1 cellular context compared by ENCODE assay signal in the genomic region with DNA sequence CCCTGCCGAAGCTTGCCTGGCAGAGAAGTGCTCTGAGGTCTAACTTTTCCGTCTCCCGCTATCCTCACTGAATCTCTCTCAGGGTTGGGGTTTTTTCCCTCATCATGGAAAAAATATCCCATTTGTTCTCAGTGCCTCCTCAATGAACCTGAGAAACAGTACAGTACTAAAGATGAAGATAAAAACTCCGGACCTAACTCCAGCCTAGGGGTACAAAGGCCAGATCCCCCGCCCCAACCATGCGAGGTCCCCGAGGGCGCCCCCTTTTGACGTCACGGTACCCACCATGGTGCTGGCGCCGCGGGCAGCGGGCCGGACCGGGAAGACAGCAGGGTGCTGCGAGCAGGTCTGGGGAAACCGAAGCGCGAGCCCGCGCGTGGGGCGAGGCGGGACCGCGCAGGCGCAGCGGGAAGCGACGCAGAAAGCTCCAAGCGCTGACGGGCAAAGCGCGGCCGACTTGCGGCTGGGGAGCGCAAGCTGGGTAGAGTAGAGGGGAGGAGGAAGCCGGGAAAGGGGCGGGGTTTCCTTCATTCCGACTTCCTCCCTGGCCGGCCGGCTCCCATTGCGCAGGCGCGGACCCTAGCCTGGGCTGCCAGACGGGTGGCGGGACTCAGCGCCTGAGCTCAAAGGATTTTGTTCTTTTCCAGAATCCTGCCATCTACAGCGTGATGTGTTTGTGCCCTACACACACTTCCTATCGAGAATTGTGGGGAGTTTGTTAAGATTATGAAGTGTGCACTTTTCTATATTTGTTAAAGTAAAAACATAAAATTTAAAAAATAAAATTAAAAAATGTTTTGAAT.
TF ChIP-seq lines count a peak whose summit lies in the region.

A gene (minus strand): TSS at position 497 of the 803 bp plus-strand sequence. CDS start 209 bp downstream, at position 288.

TF ChIP-seq in HEK293, 187 proteins besides CTCF, POLR2A, EP300 and RAD21 (continued from another document and continues in another):
- TF ChIP-seq ZNF530 (tag by site-specific recombination; IDR thresholded peaks at IDR 0.05; ENCODE audit: low read depth) (no peak), ZFHX2 (tag by site-specific recombination; conservative IDR thresholded peaks at IDR 0.05) (no peak; the same call in 1 of the 2 replicates), EGR2 (tag by site-specific recombination; IDR thresholded peaks at IDR 0.05; ENCODE audit: low read depth) (no peak), ZNF433 (tag by site-specific recombination; IDR thresholded peaks at IDR 0.05; ENCODE audit: low read depth) (no peak), HOXD13 (CRISPR knock-in tag; IDR thresholded peaks at IDR 0.05; ENCODE audit: borderline replicate concordance) (no peak), ZBTB7A (tag by site-specific recombination; IDR thresholded peaks at IDR 0.05; ENCODE audit: low read depth) (0 out of 2 replicates have a peak, but pooled peaks have one; percentile 23), TCF7L2 (IDR thresholded peaks at IDR 0.05; ENCODE audit: borderline replicate concordance, low read depth, low read length) (no peak), ZNF529 (tag by site-specific recombination; IDR thresholded peaks at IDR 0.05; ENCODE audit: insufficient replicate concordance) (no peak), ZNF596 (tag by site-specific recombination; IDR thresholded peaks at IDR 0.05) (no peak), ZNF777 (tag by site-specific recombination; IDR thresholded peaks at IDR 0.05; ENCODE audit: borderline replicate concordance) (no peak), ZFP69B (tag by site-specific recombination; IDR thresholded peaks at IDR 0.05) (0 out of 2 replicates have a peak, but pooled peaks have one; percentile 36), ZNF514 (tag by site-specific recombination; IDR thresholded peaks at IDR 0.05) (no peak), ZNF292 (tag by site-specific recombination; IDR thresholded peaks at IDR 0.05; ENCODE audit: borderline replicate concordance, low read depth) (no peak), ZNF501 (tag by site-specific recombination; IDR thresholded peaks at IDR 0.05) (peak; percentile 89; the same call in 1 of the 2 replicates), ZNF121 (tag by site-specific recombination; IDR thresholded peaks at IDR 0.05) (no peak), ZNF561 (tag by site-specific recombination; IDR thresholded peaks at IDR 0.05; ENCODE audit: borderline replicate concordance) (peak; percentile 78), ZBTB48 (tag by site-specific recombination; IDR thresholded peaks at IDR 0.05) (peak; percentile 33; the same call in 1 of the 2 replicates), HOXA7 (CRISPR knock-in tag; IDR thresholded peaks at IDR 0.05; ENCODE audit: borderline replicate concordance) (no peak), OVOL3 (tag by site-specific recombination; IDR thresholded peaks at IDR 0.05) (no peak), ZNF335 (tag by site-specific recombination; conservative IDR thresholded peaks at IDR 0.05) (peak; percentile 99), WT1 (tag by site-specific recombination; IDR thresholded peaks at IDR 0.05) (peak; percentile 45; the same call in 1 of the 2 replicates), IKZF3 (tag by site-specific recombination; IDR thresholded peaks at IDR 0.05) (0 out of 2 replicates have a peak, but pooled peaks have one; percentile 2), ZBTB8A (tag by site-specific recombination; IDR thresholded peaks at IDR 0.05) (peak; percentile 34; the same call in 1 of the 2 replicates), ZNF521 (tag by site-specific recombination; IDR thresholded peaks at IDR 0.05) (no peak), ZNF629 (tag by site-specific recombination; IDR thresholded peaks at IDR 0.05) (peak; percentile 96), ZNF391 (tag by site-specific recombination; IDR thresholded peaks at IDR 0.05; ENCODE audit: borderline replicate concordance, low read depth) (0 out of 2 replicates have a peak, but pooled peaks have one; percentile 47), ZNF571 (tag by site-specific recombination; IDR thresholded peaks at IDR 0.05) (no peak), ZNF169 (tag by site-specific recombination; IDR thresholded peaks at IDR 0.05) (no peak), ZNF366 (tag by site-specific recombination; conservative IDR thresholded peaks at IDR 0.05) (peak; percentile 70), ZSCAN30 (tag by site-specific recombination; IDR thresholded peaks at IDR 0.05) (no peak), ZNF214 (tag by site-specific recombination; IDR thresholded peaks at IDR 0.05; ENCODE audit: borderline replicate concordance) (no peak), SP7 (tag by site-specific recombination; IDR thresholded peaks at IDR 0.05) (peak; percentile 77), BCL11B (tag by site-specific recombination; IDR thresholded peaks at IDR 0.05; ENCODE audit: low read depth) (no peak), ZNF133 (tag by site-specific recombination; IDR thresholded peaks at IDR 0.05) (no peak), ZNF37A (tag by site-specific recombination; IDR thresholded peaks at IDR 0.05) (no peak), ZNF664 (tag by site-specific recombination; IDR thresholded peaks at IDR 0.05) (no peak)
- TF ChIP-seq, protein P1, sequence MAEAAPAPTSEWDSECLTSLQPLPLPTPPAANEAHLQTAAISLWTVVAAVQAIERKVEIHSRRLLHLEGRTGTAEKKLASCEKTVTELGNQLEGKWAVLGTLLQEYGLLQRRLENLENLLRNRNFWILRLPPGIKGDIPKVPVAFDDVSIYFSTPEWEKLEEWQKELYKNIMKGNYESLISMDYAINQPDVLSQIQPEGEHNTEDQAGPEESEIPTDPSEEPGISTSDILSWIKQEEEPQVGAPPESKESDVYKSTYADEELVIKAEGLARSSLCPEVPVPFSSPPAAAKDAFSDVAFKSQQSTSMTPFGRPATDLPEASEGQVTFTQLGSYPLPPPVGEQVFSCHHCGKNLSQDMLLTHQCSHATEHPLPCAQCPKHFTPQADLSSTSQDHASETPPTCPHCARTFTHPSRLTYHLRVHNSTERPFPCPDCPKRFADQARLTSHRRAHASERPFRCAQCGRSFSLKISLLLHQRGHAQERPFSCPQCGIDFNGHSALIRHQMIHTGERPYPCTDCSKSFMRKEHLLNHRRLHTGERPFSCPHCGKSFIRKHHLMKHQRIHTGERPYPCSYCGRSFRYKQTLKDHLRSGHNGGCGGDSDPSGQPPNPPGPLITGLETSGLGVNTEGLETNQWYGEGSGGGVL (tag by site-specific recombination; IDR thresholded peaks at IDR 0.05) = no peak
- TF ChIP-seq, protein P2, sequence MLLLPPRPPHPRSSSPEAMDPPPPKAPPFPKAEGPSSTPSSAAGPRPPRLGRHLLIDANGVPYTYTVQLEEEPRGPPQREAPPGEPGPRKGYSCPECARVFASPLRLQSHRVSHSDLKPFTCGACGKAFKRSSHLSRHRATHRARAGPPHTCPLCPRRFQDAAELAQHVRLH (tag by site-specific recombination; IDR thresholded peaks at IDR 0.05) = peak; percentile 73; the same call in 1 of the 2 replicates
- TF ChIP-seq, protein P3, sequence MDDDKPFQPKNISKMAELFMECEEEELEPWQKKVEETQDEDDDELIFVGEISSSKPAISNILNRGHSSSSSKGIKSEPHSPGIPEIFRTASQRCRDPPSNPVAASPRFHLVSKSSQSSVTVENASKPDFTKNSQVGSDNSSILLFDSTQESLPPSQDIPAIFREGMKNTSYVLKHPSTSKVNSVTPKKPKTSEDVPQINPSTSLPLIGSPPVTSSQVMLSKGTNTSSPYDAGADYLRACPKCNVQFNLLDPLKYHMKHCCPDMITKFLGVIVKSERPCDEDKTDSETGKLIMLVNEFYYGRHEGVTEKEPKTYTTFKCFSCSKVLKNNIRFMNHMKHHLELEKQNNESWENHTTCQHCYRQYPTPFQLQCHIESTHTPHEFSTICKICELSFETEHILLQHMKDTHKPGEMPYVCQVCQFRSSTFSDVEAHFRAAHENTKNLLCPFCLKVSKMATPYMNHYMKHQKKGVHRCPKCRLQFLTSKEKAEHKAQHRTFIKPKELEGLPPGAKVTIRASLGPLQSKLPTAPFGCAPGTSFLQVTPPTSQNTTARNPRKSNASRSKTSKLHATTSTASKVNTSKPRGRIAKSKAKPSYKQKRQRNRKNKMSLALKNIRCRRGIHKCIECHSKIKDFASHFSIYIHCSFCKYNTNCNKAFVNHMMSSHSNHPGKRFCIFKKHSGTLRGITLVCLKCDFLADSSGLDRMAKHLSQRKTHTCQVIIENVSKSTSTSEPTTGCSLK (tag by site-specific recombination; IDR thresholded peaks at IDR 0.05) = no peak
- TF ChIP-seq, protein P4, sequence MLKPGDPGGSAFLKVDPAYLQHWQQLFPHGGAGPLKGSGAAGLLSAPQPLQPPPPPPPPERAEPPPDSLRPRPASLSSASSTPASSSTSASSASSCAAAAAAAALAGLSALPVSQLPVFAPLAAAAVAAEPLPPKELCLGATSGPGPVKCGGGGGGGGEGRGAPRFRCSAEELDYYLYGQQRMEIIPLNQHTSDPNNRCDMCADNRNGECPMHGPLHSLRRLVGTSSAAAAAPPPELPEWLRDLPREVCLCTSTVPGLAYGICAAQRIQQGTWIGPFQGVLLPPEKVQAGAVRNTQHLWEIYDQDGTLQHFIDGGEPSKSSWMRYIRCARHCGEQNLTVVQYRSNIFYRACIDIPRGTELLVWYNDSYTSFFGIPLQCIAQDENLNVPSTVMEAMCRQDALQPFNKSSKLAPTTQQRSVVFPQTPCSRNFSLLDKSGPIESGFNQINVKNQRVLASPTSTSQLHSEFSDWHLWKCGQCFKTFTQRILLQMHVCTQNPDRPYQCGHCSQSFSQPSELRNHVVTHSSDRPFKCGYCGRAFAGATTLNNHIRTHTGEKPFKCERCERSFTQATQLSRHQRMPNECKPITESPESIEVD (tag by site-specific recombination; IDR thresholded peaks at IDR 0.05) = no peak
- TF ChIP-seq, protein P5, sequence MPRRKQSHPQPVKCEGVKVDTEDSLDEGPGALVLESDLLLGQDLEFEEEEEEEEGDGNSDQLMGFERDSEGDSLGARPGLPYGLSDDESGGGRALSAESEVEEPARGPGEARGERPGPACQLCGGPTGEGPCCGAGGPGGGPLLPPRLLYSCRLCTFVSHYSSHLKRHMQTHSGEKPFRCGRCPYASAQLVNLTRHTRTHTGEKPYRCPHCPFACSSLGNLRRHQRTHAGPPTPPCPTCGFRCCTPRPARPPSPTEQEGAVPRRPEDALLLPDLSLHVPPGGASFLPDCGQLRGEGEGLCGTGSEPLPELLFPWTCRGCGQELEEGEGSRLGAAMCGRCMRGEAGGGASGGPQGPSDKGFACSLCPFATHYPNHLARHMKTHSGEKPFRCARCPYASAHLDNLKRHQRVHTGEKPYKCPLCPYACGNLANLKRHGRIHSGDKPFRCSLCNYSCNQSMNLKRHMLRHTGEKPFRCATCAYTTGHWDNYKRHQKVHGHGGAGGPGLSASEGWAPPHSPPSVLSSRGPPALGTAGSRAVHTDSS (tag by site-specific recombination; IDR thresholded peaks at IDR 0.05) = no peak
- TF ChIP-seq, protein P6, sequence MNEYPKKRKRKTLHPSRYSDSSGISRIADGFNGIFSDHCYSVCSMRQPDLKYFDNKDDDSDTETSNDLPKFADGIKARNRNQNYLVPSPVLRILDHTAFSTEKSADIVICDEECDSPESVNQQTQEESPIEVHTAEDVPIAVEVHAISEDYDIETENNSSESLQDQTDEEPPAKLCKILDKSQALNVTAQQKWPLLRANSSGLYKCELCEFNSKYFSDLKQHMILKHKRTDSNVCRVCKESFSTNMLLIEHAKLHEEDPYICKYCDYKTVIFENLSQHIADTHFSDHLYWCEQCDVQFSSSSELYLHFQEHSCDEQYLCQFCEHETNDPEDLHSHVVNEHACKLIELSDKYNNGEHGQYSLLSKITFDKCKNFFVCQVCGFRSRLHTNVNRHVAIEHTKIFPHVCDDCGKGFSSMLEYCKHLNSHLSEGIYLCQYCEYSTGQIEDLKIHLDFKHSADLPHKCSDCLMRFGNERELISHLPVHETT (tag by site-specific recombination; IDR thresholded peaks at IDR 0.05) = 0 out of 2 replicates have a peak, but pooled peaks have one; percentile 27
- TF ChIP-seq, protein P7, sequence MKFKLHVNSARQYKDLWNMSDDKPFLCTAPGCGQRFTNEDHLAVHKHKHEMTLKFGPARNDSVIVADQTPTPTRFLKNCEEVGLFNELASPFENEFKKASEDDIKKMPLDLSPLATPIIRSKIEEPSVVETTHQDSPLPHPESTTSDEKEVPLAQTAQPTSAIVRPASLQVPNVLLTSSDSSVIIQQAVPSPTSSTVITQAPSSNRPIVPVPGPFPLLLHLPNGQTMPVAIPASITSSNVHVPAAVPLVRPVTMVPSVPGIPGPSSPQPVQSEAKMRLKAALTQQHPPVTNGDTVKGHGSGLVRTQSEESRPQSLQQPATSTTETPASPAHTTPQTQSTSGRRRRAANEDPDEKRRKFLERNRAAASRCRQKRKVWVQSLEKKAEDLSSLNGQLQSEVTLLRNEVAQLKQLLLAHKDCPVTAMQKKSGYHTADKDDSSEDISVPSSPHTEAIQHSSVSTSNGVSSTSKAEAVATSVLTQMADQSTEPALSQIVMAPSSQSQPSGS (tag by site-specific recombination; IDR thresholded peaks at IDR 0.05; ENCODE audit: low read depth) = 0 out of 2 replicates have a peak, but pooled peaks have one; percentile 7
- TF ChIP-seq, protein P8, sequence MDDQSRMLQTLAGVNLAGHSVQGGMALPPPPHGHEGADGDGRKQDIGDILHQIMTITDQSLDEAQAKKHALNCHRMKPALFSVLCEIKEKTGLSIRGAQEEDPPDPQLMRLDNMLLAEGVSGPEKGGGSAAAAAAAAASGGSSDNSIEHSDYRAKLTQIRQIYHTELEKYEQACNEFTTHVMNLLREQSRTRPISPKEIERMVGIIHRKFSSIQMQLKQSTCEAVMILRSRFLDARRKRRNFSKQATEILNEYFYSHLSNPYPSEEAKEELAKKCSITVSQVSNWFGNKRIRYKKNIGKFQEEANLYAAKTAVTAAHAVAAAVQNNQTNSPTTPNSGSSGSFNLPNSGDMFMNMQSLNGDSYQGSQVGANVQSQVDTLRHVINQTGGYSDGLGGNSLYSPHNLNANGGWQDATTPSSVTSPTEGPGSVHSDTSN (CRISPR knock-in tag; IDR thresholded peaks at IDR 0.05) = 0 out of 2 replicates have a peak, but pooled peaks have one; percentile 34
- TF ChIP-seq, protein P9, sequence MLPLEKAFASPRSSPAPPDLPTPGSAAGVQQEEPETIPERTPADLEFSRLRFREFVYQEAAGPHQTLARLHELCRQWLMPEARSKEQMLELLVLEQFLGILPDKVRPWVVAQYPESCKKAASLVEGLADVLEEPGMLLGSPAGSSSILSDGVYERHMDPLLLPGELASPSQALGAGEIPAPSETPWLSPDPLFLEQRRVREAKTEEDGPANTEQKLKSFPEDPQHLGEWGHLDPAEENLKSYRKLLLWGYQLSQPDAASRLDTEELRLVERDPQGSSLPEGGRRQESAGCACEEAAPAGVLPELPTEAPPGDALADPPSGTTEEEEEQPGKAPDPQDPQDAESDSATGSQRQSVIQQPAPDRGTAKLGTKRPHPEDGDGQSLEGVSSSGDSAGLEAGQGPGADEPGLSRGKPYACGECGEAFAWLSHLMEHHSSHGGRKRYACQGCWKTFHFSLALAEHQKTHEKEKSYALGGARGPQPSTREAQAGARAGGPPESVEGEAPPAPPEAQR (tag by site-specific recombination; IDR thresholded peaks at IDR 0.05) = no peak
- TF ChIP-seq, protein P10, sequence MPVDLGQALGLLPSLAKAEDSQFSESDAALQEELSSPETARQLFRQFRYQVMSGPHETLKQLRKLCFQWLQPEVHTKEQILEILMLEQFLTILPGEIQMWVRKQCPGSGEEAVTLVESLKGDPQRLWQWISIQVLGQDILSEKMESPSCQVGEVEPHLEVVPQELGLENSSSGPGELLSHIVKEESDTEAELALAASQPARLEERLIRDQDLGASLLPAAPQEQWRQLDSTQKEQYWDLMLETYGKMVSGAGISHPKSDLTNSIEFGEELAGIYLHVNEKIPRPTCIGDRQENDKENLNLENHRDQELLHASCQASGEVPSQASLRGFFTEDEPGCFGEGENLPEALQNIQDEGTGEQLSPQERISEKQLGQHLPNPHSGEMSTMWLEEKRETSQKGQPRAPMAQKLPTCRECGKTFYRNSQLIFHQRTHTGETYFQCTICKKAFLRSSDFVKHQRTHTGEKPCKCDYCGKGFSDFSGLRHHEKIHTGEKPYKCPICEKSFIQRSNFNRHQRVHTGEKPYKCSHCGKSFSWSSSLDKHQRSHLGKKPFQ (tag by site-specific recombination; IDR thresholded peaks at IDR 0.05) = no peak; the same call in 1 of the 2 replicates
